In the genomic region with DNA sequence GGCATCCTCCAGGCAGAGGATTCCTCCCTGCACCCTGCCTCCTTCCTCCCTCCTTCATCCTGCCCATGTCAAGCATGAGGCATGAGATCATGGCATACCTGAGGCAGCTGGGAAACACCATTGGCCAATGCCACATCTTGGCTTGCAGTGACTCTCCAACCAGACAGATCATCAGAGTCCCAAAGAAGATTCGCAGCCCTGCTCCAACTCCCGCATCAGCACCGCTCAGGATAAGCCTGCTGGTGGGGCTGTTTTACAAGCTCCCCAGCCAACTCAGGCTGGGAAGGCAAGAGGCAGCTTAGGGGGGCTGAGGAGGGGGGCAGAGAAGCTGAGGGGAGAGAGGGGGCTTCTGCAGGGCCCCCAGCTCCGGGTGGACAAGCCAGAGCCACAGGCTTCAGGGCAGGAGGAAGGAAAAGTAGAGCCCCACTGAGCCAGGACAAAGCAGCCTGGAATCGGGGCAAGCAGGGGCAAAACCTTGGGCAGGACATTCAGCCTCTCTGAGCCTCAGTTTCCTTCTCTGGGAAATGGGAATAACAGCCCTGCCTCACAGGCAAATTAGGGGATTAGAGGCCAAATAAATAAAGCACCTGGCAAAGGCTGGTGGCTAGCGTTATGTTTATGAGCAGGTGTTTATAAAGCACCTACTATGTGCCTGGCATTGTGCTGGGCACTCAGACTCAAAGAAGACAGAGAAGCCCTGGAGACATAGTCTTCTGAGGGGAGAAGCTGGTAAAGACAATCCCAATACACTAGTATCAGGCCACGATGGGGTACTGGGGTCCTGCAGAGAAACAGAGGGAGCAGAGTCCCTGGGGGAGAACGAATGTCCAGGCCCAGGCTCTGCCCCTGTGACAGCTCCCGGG, we compare ENCODE assay signal across 15 cellular contexts.
A peak's percentile ranks its signal among the peaks of the same experiment; 100 is the strongest.
DNase-seq lines count a peak whose midpoint lies in the region; ATAC-seq and TF ChIP-seq lines count a peak whose summit lies in the region.
"Had no signal": no experiment of that assay in that cellular context is flagged by ENCODE, and none has a peak within 500 bp of the region (broad histone marks: within the 10 kb centered on the region; RNA-seq: fewer than 3 reads in every experiment).

No MANE protein-coding gene starts in this region.

- peaks cover 8% of the 10 kb centered on the region for H3K4me1 Mint-ChIP-seq in chondrocyte (ENCODE audit: low read depth)
- peaks cover 56% of the 10 kb centered on the region for H3K4me1 Mint-ChIP-seq in nephron
- H3K4me1 Mint-ChIP-seq in stimulated activated naive CD8-positive, alpha-beta T cell treated with anti-CD3 and anti-CD28 coated beads, Interleukin-15, amount 100 ng/mL, for 72 hours, result no peaks in the 10 kb centered on the region

- H3K27me3 Mint-ChIP-seq in chondrocyte (ENCODE audit: low read depth), result peaks cover 3% of the 10 kb centered on the region
- peaks cover 4% of the 10 kb centered on the region for H3K27me3 Mint-ChIP-seq in nephron (ENCODE audit: low read depth)
- H3K27me3 Mint-ChIP-seq in stimulated activated naive CD8-positive, alpha-beta T cell treated with anti-CD3 and anti-CD28 coated beads, Interleukin-15, amount 100 ng/mL, for 72 hours, result peaks cover 38% of the 10 kb centered on the region
- H3K27me3 Mint-ChIP-seq: activated CD8-positive, alpha-beta T cell treated with anti-CD3 and anti-CD28 coated beads for 36 hours had no signal

- in situ Hi-C loops in KBM-7 (cut with MboI; ENCODE audit: low pct_unique_long_range_greater_than_20kb, low sequenced_read_pairs), result no loop called here

- DNase-seq in NCI-H82 (lab: John Stamatoyannopoulos, UW) (peak; percentile 38), NCI-H82 treated with DMSO at 0.1 percent for 48 hours (lab: John Stamatoyannopoulos, UW; ENCODE audit: unreplicated experiment) (no peak), KBM-7 (peak; percentile 29), chondrocyte (ENCODE audit: low spot score) (no peak), ecto neural progenitor cell (ENCODE audit: low spot score) (no peak)
- DNase-seq in stimulated activated naive CD8-positive, alpha-beta T cell treated with anti-CD3 and anti-CD28 coated beads, Interleukin-15, amount 100 ng/mL, for 72 hours, result no peak
- DNase-seq: activated CD8-positive, alpha-beta T cell treated with anti-CD3 and anti-CD28 coated beads for 36 hours; gastrocnemius medialis; NCI-H1417; SHP77 treated with DMSO at 0.1 percent for 48 hours; stimulated activated CD4-positive, alpha-beta T cell treated with anti-CD3 and anti-CD28 coated beads, Interleukin-15, amount 100 ng/mL, for 24 hours; testis had no signal

- H3K9me3 Mint-ChIP-seq in chondrocyte (ENCODE audit: low read depth) (peaks cover 2% of the 10 kb centered on the region), nephron (peaks cover 5% of the 10 kb centered on the region)
- no peaks in the 10 kb centered on the region for H3K9me3 Mint-ChIP-seq in stimulated activated naive CD8-positive, alpha-beta T cell treated with anti-CD3 and anti-CD28 coated beads, Interleukin-15, amount 100 ng/mL, for 72 hours
- H3K9me3 Mint-ChIP-seq: activated CD8-positive, alpha-beta T cell treated with anti-CD3 and anti-CD28 coated beads for 36 hours had no signal

- H3K4me3 Mint-ChIP-seq in chondrocyte (ENCODE audit: unreplicated experiment), result no peak overlapping the region
- no peak overlapping the region for H3K4me3 Mint-ChIP-seq in nephron
- no peak overlapping the region for H3K4me3 Mint-ChIP-seq in stimulated activated naive CD8-positive, alpha-beta T cell treated with anti-CD3 and anti-CD28 coated beads, Interleukin-15, amount 100 ng/mL, for 72 hours
- H3K4me3 Mint-ChIP-seq: activated CD8-positive, alpha-beta T cell treated with anti-CD3 and anti-CD28 coated beads for 36 hours had no signal

- TF ChIP-seq CTCF in chondrocyte (IDR thresholded peaks at IDR 0.05) (peak; percentile 27), nephron (IDR thresholded peaks at IDR 0.05; ENCODE audit: unreplicated experiment in 3 of 3) (no peak)

- no peak for ATAC-seq in stimulated activated naive CD8-positive, alpha-beta T cell treated with anti-CD3 and anti-CD28 coated beads, Interleukin-15, amount 100 ng/mL, for 72 hours
- no peak for ATAC-seq in HG02798 (IDR thresholded peaks at IDR 0.05; ENCODE audit: poor library complexity, unreplicated experiment)
- ATAC-seq: activated CD8-positive, alpha-beta T cell treated with anti-CD3 and anti-CD28 coated beads for 36 hours; gastrocnemius medialis had no signal

- H3K36me3 Mint-ChIP-seq in chondrocyte (ENCODE audit: low read depth) (peaks cover 1% of the 10 kb centered on the region), nephron (ENCODE audit: low read depth) (no peaks in the 10 kb centered on the region)

- H3K27ac Mint-ChIP-seq in chondrocyte (ENCODE audit: unreplicated experiment) (no peak overlapping the region), nephron (peak overlapping the region in 2 of 3 experiments; percentile 44 to 48)
- H3K27ac Mint-ChIP-seq in stimulated activated naive CD8-positive, alpha-beta T cell treated with anti-CD3 and anti-CD28 coated beads, Interleukin-15, amount 100 ng/mL, for 72 hours, result peak overlapping the region in 1 of 2 donors; percentile 22
- H3K27ac Mint-ChIP-seq: activated CD8-positive, alpha-beta T cell treated with anti-CD3 and anti-CD28 coated beads for 36 hours; progenitor cell of endocrine pancreas had no signal

Comparison
In these comparisons a context has a peak if more than half of its experiments do, and no peak if none do; other contexts are left out.
1. DNase-seq: peak in NCI-H82 (single experiment) and KBM-7 (single experiment); none in NCI-H82 treated with DMSO at 0.1 percent for 48 hours (single experiment), chondrocyte (single experiment), stimulated activated naive CD8-positive, alpha-beta T cell treated with anti-CD3 and anti-CD28 coated beads, Interleukin-15, amount 100 ng/mL, for 72 hours (0 of 2) and ecto neural progenitor cell (single experiment).